31 cellular contexts compared by ENCODE assay signal in genomic region chr9:127406799-127407504, GRCh38. TPM values are rescaled to one million over a fixed set of nuclear protein-coding genes. Genes with fewer than 3 reads are reported as not detected.
DNase-seq lines count a peak whose midpoint lies in the region; ATAC-seq, FAIRE-seq and TF ChIP-seq lines count a peak whose summit lies in the region.
"Had no signal": no experiment of that assay in that cellular context is flagged by ENCODE, and none has a peak within 500 bp of the region (broad histone marks: within the 10 kb centered on the region; RNA-seq: fewer than 3 reads in every experiment).

No MANE protein-coding gene starts in this region.

- H3K36me3 ChIP-seq in HUES48 (ENCODE audit: control insufficient read depth, insufficient read depth, low read length) (peaks cover 31% of the 10 kb centered on the region), sigmoid colon (peaks cover 17 to 66% (median 28%) of the 10 kb centered on the region in 4 donors)

- no peak for FAIRE-seq in H54 (lab: Jason Lieb, UNC)
- FAIRE-seq: frontal cortex had no signal

- POLR2A ChIA-PET in WTC11 (lab: Charles Lee): interaction anchor here (0.6 kb wide), 1 partner anchor 10 kb away, joined by 3 read pairs; the partner anchor contains the start of gene SLC2A8

- no peak for TF ChIP-seq EP300 in sigmoid colon (IDR thresholded peaks at IDR 0.05)

- TF ChIP-seq POLR2A in sigmoid colon (IDR thresholded peaks at IDR 0.05) (no peak), H54 (IDR thresholded peaks at IDR 0.05; ENCODE audit: low read depth, low read length) (no peak)

- CTCF ChIA-PET in WTC11 (lab: Charles Lee): interaction anchor here (1.2 to 1.5 kb wide), 2 partner anchors 11 to 183 kb away, joined by 3 to 4 read pairs; no protein-coding TSS in a partner anchor

- H3K4me1 ChIP-seq in HUES48 (ENCODE audit: control insufficient read depth, insufficient read depth, low read length) (no peaks in the 10 kb centered on the region; the same call in 1 of the 2 replicates), sigmoid colon (peaks cover 0 to 40% (median 29%) of the 10 kb centered on the region in 4 donors)
- H3K4me1 ChIP-seq: parathyroid adenoma, SJSA1, transverse colon had no signal

- no peak overlapping the region for H3K9ac ChIP-seq in HUES48 (ENCODE audit: low read depth, low read length)
- H3K9ac ChIP-seq: parathyroid adenoma had no signal

- H3K4me1 Mint-ChIP-seq in WTC11: no peaks in the 10 kb centered on the region
- peaks cover 0 to 4% of the 10 kb centered on the region in 2 donors for H3K4me1 Mint-ChIP-seq in natural killer cell
- H3K4me1 Mint-ChIP-seq: T-helper 17 cell had no signal

- TF ChIP-seq CTCF in WTC11 (IDR thresholded peaks at IDR 0.05) (no peak), sigmoid colon (IDR thresholded peaks at IDR 0.05) (no peak), natural killer cell (IDR thresholded peaks at IDR 0.05) (no peak)

- H3K9me3 ChIP-seq in HUES48 (ENCODE audit: control insufficient read depth, insufficient read depth, low read length) (no peaks in the 10 kb centered on the region), sigmoid colon (no peaks in the 10 kb centered on the region)
- H3K9me3 ChIP-seq: SJSA1, transverse colon had no signal

- H3K36me3 Mint-ChIP-seq in WTC11 (peaks cover 7% of the 10 kb centered on the region; the same call in 1 of the 2 replicates), natural killer cell (no peaks in the 10 kb centered on the region)
- H3K36me3 Mint-ChIP-seq: activated CD4-positive, alpha-beta memory T cell treated with anti-CD3 and anti-CD28 coated beads for 36 hours; naive thymus-derived CD4-positive, alpha-beta T cell had no signal

- no peak for ATAC-seq in WTC11
- ATAC-seq in left ventricle myocardium superior: peak; percentile 56
- no peak for ATAC-seq in natural killer cell
- ATAC-seq: esophagus mucosa; naive thymus-derived CD4-positive, alpha-beta T cell; stimulated activated naive CD8-positive, alpha-beta T cell treated with anti-CD3 and anti-CD28 coated beads, Interleukin-15, Interleukin-2, amounts not matched to agents 100 U/mL and 50 U/mL, for 24 hours; T-helper 17 cell had no signal

- intact Hi-C loops in left ventricle myocardium superior (cut with micrococcal nuclease): no loop called here
- intact Hi-C loops in sigmoid colon (cut with DNase I): no loop called here
- intact Hi-C loops in natural killer cell (cut with micrococcal nuclease): no loop called here

- H3K27ac Mint-ChIP-seq in WTC11 (peak overlapping the region; percentile 65; the same call in 1 of the 2 replicates), natural killer cell (no peak overlapping the region)
- H3K27ac Mint-ChIP-seq: activated B cell treated with CpG ODN at 0.5 μM for 24 hours; activated CD4-positive, alpha-beta memory T cell treated with anti-CD3 and anti-CD28 coated beads for 36 hours; memory B cell; naive thymus-derived CD4-positive, alpha-beta T cell; T-helper 17 cell had no signal

- peak; percentile 11 for DNase-seq in WTC11 (ENCODE audit: low spot score)
- peak; percentile 48 for DNase-seq in left ventricle myocardium superior
- DNase-seq in sigmoid colon: no peak
- DNase-seq in H54 (ENCODE audit: insufficient read length, low spot score): no peak
- DNase-seq in RKO (ENCODE audit: low spot score): no peak
- no peak for DNase-seq in natural killer cell
- DNase-seq: activated B cell treated with CpG ODN at 0.5 μM for 24 hours; activated CD4-positive, alpha-beta memory T cell treated with anti-CD3 and anti-CD28 coated beads for 36 hours; activated gamma-delta T cell treated with Interleukin-2 at 50 U/mL for 16 hours; AML-193; amniotic stem cell; central memory CD4-positive, alpha-beta T cell; COR-L47; DND-41; effector CD4-positive, alpha-beta T cell; HCEC 1CT; kidney glomerular epithelial cell; naive thymus-derived CD4-positive, alpha-beta T cell; NCI-H1417; NCI-H526 treated with DMSO at 0.1 percent for 48 hours; stimulated activated CD4-positive, alpha-beta T cell treated with anti-CD3 and anti-CD28 coated beads, Interleukin-2, amount 100 ng/mL, for 48 hours; stimulated activated naive CD8-positive, alpha-beta T cell treated with anti-CD3 and anti-CD28 coated beads, Interleukin-15, Interleukin-2, amounts not matched to agents 100 U/mL and 50 U/mL, for 24 hours; T-helper 17 cell; transverse colon had no signal

- no peak overlapping the region for H3K4me3 Mint-ChIP-seq in WTC11
- H3K4me3 Mint-ChIP-seq in natural killer cell: no peak overlapping the region
- H3K4me3 Mint-ChIP-seq: activated B cell treated with CpG ODN at 0.5 μM for 24 hours; activated CD4-positive, alpha-beta memory T cell treated with anti-CD3 and anti-CD28 coated beads for 36 hours; memory B cell; naive thymus-derived CD4-positive, alpha-beta T cell; T-helper 17 cell had no signal

- WGBS in sigmoid colon, 2 donors: 90% methylated on average over 13 of the region's 13 CpGs

- H3K4me3 ChIP-seq in HUES48 (ENCODE audit: low read depth, low read length): no peak overlapping the region
- H3K4me3 ChIP-seq in sigmoid colon: no peak overlapping the region
- H3K4me3 ChIP-seq: SJSA1, skin epidermis, transverse colon had no signal

- H3K27ac ChIP-seq in HUES48 (ENCODE audit: low read depth, low read length) (peak overlapping the region; percentile 50), sigmoid colon (peak overlapping the region in 3 of 4 donors; percentile 58 to 73 (median 65))
- H3K27ac ChIP-seq: parathyroid adenoma, SJSA1, skin epidermis, transverse colon had no signal

- H3K27me3 ChIP-seq in HUES48 (ENCODE audit: control insufficient read depth, insufficient read depth, low read length) (no peaks in the 10 kb centered on the region), sigmoid colon (no peaks in the 10 kb centered on the region)
- H3K27me3 ChIP-seq: SJSA1, transverse colon had no signal

- no peaks in the 10 kb centered on the region for H3K27me3 Mint-ChIP-seq in WTC11 (ENCODE audit: low read depth)
- H3K27me3 Mint-ChIP-seq in natural killer cell (ENCODE audit: low read depth in 2 of 2): no peaks in the 10 kb centered on the region
- H3K27me3 Mint-ChIP-seq: activated B cell treated with CpG ODN at 0.5 μM for 24 hours, memory B cell had no signal

- H3K9me3 Mint-ChIP-seq in WTC11: no peaks in the 10 kb centered on the region
- no peaks in the 10 kb centered on the region for H3K9me3 Mint-ChIP-seq in natural killer cell
- H3K9me3 Mint-ChIP-seq: activated B cell treated with CpG ODN at 0.5 μM for 24 hours; activated CD4-positive, alpha-beta memory T cell treated with anti-CD3 and anti-CD28 coated beads for 36 hours; memory B cell; naive thymus-derived CD4-positive, alpha-beta T cell had no signal

TF ChIP-seq in WTC11, 78 proteins besides CTCF, POLR2A, EP300 and RAD21 (continues in another document):
- TF ChIP-seq ERG (CRISPR knock-in tag; IDR thresholded peaks at IDR 0.05): no peak
- TF ChIP-seq EMX1 (CRISPR knock-in tag; IDR thresholded peaks at IDR 0.05): no peak
- TF ChIP-seq E2F5 (CRISPR knock-in tag; IDR thresholded peaks at IDR 0.05): no peak

RNA-seq across cellular contexts. Expression of gene SLC2A8, which starts 10.0 kb away (rescaled TPM):
- total RNA-seq in WTC11 (2021) (30.2 to 37.4 TPM (median 33.9 TPM) in 3 replicates), left ventricle myocardium superior (18.6 TPM), sigmoid colon (10 to 100 TPM; 45.1 to 68.7 (median 64.4) TPM), natural killer cell (10 to 100 TPM; 21.1 to 30.6 (median 30.0) TPM)
- 10 to 100 TPM in 2 of 3 donors, 1 to 10 TPM in 1; 7.2 to 19.3 (median 11.8) TPM for polyA plus RNA-seq in sigmoid colon
- polyA plus RNA-seq: naive thymus-derived CD4-positive, alpha-beta T cell had no signal

RNA-seq across cellular contexts. Expression of gene ZNF79, which starts 17.2 kb away (rescaled TPM):
- total RNA-seq in WTC11 (2021): 7.6 to 9.0 TPM (median 7.7 TPM) in 3 replicates
- 7.4 TPM for total RNA-seq in left ventricle myocardium superior
- total RNA-seq in sigmoid colon: 10 to 100 TPM; 10.9 to 14.6 (median 13.9) TPM
- 1 to 10 TPM in 2 of 3 donors, under 1 TPM in 1; 0.60 to 3.5 (median 2.3) TPM for polyA plus RNA-seq in sigmoid colon
- total RNA-seq in natural killer cell: 10 to 100 TPM; 13.8 to 16.1 (median 14.2) TPM

RNA-seq across cellular contexts. Expression of gene RPL12, which starts 44.3 kb away (rescaled TPM):
- total RNA-seq in WTC11 (2021): 1,902 to 2,162 TPM (median 2,101 TPM) in 3 replicates
- total RNA-seq in left ventricle myocardium superior: 637 TPM
- 1,000 to 10,000 TPM; 2,502 to 5,061 (median 3,494) TPM for total RNA-seq in sigmoid colon
- 1,000 to 10,000 TPM; 2,492 to 4,552 (median 2,965) TPM for polyA plus RNA-seq in sigmoid colon
- 100 to 1,000 TPM; 561 to 770 (median 724) TPM for total RNA-seq in natural killer cell

RNA-seq across cellular contexts. Expression of gene LRSAM1, which starts 44.4 kb away (rescaled TPM):
- 24.6 to 32.4 TPM (median 28.8 TPM) in 3 replicates for total RNA-seq in WTC11 (2021)
- total RNA-seq in left ventricle myocardium superior: 52.0 TPM
- 10 to 100 TPM; 17.9 to 54.0 (median 30.2) TPM for total RNA-seq in sigmoid colon
- polyA plus RNA-seq in sigmoid colon: 10 to 100 TPM in 1 of 3 donors, 1 to 10 TPM in 2; 6.9 to 17.4 (median 7.2) TPM
- 10 to 100 TPM; 17.4 to 24.6 (median 20.7) TPM for total RNA-seq in natural killer cell

Comparison
In these comparisons a context has a peak if more than half of its experiments do, and no peak if none do; other contexts are left out.
1. DNase-seq: peak in WTC11 (single experiment) and left ventricle myocardium superior (single experiment); none in sigmoid colon (single experiment), H54 (single experiment), RKO (single experiment) and natural killer cell (single experiment).